ENCODE assay signal across 8 cellular contexts in the genomic region with DNA sequence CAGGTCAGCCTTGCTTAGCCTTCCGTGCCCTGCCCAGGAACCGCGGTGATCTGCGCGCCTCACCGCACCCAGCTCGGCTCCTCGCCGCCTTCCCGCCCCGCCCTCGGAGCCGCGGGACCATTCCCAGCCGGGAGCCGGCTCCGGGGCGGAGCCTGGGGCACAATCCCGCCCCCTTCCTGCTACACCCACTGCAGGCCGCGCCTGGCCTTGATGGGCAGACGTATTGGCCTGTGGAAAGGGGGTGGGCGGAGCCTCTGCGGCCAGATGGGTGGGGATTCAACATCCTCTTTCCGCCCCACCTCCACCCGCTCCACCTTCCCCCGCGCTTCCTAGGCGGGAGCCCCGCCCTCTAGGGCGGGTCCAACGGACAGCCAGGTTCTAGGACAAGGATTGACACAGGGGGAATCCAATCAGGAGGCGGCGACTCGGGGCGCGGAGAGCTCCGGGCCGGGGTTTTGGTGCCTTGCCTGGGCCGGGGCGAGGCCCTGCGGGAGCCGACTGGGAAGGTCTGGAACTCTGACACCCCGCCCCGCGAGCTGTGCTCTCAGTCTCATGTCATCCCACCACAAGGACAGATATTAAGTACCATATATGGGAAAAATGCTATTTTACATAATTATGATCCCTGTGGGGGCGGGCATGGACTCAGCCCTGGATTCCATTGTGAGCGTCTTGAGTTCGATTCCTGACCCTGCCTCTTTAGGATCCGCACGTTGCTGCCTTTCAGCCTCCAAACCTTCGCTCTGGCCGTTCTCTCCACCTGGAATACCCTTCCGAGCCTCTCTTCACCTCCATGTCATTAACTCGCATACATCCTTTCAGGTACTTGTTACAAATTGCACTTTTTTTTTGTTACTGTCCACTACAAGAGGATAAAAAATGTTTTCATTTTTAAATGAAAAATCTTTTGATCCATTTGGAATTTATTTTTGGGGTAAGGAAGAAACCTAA. TPM values are rescaled to one million over a fixed set of nuclear protein-coding genes. Genes with fewer than 3 reads are reported as not detected.
DNase-seq lines count a peak whose midpoint lies in the region; FAIRE-seq and TF ChIP-seq lines count a peak whose summit lies in the region.

TSS of gene MYH9 (minus strand) at position 54 of the 951 bp plus-strand sequence. CDS start 38,731 bp downstream, outside the sequence.

- H3K9me3 ChIP-seq in SK-N-MC (ENCODE audit: low read depth, low read length) (no peaks in the 10 kb centered on the region), neuronal stem cell (replicated peaks in 1 of 2; ENCODE audit: control insufficient read depth in 2 of 2, insufficient read depth in 1 of 2, low read depth in 1 of 2, low read length in 2 of 2) (peaks cover 0 to 2% of the 10 kb centered on the region in 2 donors)

- H3K27ac ChIP-seq in SK-N-MC (peak within 1 kb of the TSS; percentile 88), neuronal stem cell (replicated peaks; ENCODE audit: low read length) (peak within 1 kb of the TSS; percentile 94)

- peak within 1 kb of the TSS; percentile 53 for H2BK120ac ChIP-seq in neuronal stem cell (ENCODE audit: low read depth, low read length)

- H3K79me1 ChIP-seq in neuronal stem cell (ENCODE audit: low read depth, low read length) = peaks cover 7% of the 10 kb centered on the region

- H3K4me2 ChIP-seq in neuronal stem cell (ENCODE audit: insufficient read depth, low read length, poor library complexity, severe bottlenecking) = peak within 1 kb of the TSS; percentile 95

- H2BK5ac ChIP-seq in neuronal stem cell (ENCODE audit: low read length) = peak within 1 kb of the TSS; percentile 2

- H3K36me3 Mint-ChIP-seq in activated naive CD4-positive, alpha-beta T cell treated with anti-CD3 and anti-CD28 coated beads, Interleukin-2, amount 10 ng/mL, durations not matched to agents 7 days and 5 days = peaks cover 27% of the 10 kb centered on the region

- no peaks in the 10 kb centered on the region for H3K27me3 Mint-ChIP-seq in activated naive CD4-positive, alpha-beta T cell treated with anti-CD3 and anti-CD28 coated beads, Interleukin-2, amount 10 ng/mL, durations not matched to agents 7 days and 5 days

- peak within 1 kb of the TSS; percentile 96 for H2BK15ac ChIP-seq in neuronal stem cell (ENCODE audit: low read length)

- peak within 1 kb of the TSS; percentile 92 for H3K23ac ChIP-seq in neuronal stem cell (ENCODE audit: low read depth, low read length, poor library complexity)

- CTCF ChIA-PET in activated naive CD4-positive, alpha-beta T cell treated with anti-CD3 and anti-CD28 coated beads, Interleukin-2, amount 10 ng/mL, durations not matched to agents 7 days and 5 days (lab: Charles Lee) = interaction anchor here (0.6 to 1.0 kb wide), 3 partner anchors 12 to 859 kb away, joined by 3 read pairs; no protein-coding TSS in a partner anchor

- H4K91ac ChIP-seq in neuronal stem cell (ENCODE audit: low read depth, low read length, poor library complexity) = no peak within 1 kb of the TSS

- peak within 1 kb of the TSS; percentile 71 for H3K4ac ChIP-seq in neuronal stem cell (ENCODE audit: low read length)

- peaks cover 51% of the 10 kb centered on the region for H3K4me1 Mint-ChIP-seq in activated naive CD4-positive, alpha-beta T cell treated with anti-CD3 and anti-CD28 coated beads, Interleukin-2, amount 10 ng/mL, durations not matched to agents 7 days and 5 days

- DNase-seq in GM03348 (ENCODE audit: low spot score) (peak; percentile 99), HFF-Myc (ENCODE audit: extremely low read depth, low read depth) (peak; percentile 99), NB4 (ENCODE audit: low read depth) (peak; percentile 99), SK-N-MC (ENCODE audit: low read depth, low spot score) (peak; percentile 94), frontal cortex (ENCODE audit: low spot score in 2 of 2) (peak; percentile 99), neuronal stem cell (ENCODE audit: low spot score) (peak; percentile 100)
- peak; percentile 100 for DNase-seq in activated naive CD4-positive, alpha-beta T cell treated with anti-CD3 and anti-CD28 coated beads, Interleukin-2, amount 10 ng/mL, durations not matched to agents 7 days and 5 days

- peak within 1 kb of the TSS; percentile 79 for H3K14ac ChIP-seq in neuronal stem cell (ENCODE audit: low read length)

- H3K4me3 ChIP-seq in HFF-Myc (replicated peaks; ENCODE audit: low read depth, low read length) = peak within 1 kb of the TSS; percentile 89
- H3K4me3 ChIP-seq in NB4 (ENCODE audit: low read depth, low read length) = peak within 1 kb of the TSS; percentile 91
- H3K4me3 ChIP-seq in SK-N-MC = peak within 1 kb of the TSS; percentile 90
- H3K4me3 ChIP-seq in neuronal stem cell (ENCODE audit: low read length in 2 of 2) = peak within 1 kb of the TSS; percentile 84 to 99

- peak within 1 kb of the TSS; percentile 90 for H2AFZ ChIP-seq in neuronal stem cell (ENCODE audit: low read length)

- H3K36me3 ChIP-seq in SK-N-MC (ENCODE audit: insufficient read depth, low read length) (no peaks in the 10 kb centered on the region), neuronal stem cell (replicated peaks in 1 of 2; ENCODE audit: control insufficient read depth in 2 of 2, insufficient read depth in 2 of 2, low read length in 2 of 2) (peaks cover 0 to 2% of the 10 kb centered on the region in 2 donors)

- peak within 1 kb of the TSS; percentile 98 for H3K18ac ChIP-seq in neuronal stem cell (ENCODE audit: low read length)

- peak; percentile 77 for TF ChIP-seq POLR2A in NB4 (IDR thresholded peaks at IDR 0.05; ENCODE audit: extremely low read depth, insufficient read length)

- no peaks in the 10 kb centered on the region for H3K27me3 ChIP-seq in neuronal stem cell (ENCODE audit: control insufficient read depth in 3 of 3, insufficient read depth in 3 of 3, low read depth in 1 of 3, low read length in 3 of 3)

- H3K4me1 ChIP-seq in neuronal stem cell (ENCODE audit: control insufficient read depth in 2 of 2, insufficient read depth in 1 of 2, low read depth in 1 of 2, low read length in 2 of 2) = peaks cover 9 to 17% of the 10 kb centered on the region in 2 donors

- peak within 1 kb of the TSS; percentile 84 for H3K4me3 Mint-ChIP-seq in activated naive CD4-positive, alpha-beta T cell treated with anti-CD3 and anti-CD28 coated beads, Interleukin-2, amount 10 ng/mL, durations not matched to agents 7 days and 5 days

- no CpG with 5 or more reads among the region's 55 CpGs for WGBS in neuronal stem cell (ENCODE audit: extremely low coverage in 2 of 2, insufficient read length in 2 of 2, insufficient replicate concordance in 1 of 2), 2 donors

- TF ChIP-seq CTCF in HFF-Myc (IDR thresholded peaks at IDR 0.05; ENCODE audit: low read depth, low read length, missing control alignments) (no peak), NB4 (IDR thresholded peaks at IDR 0.05; ENCODE audit: low read depth, low read length) (no peak), subcutaneous adipose tissue (IDR thresholded peaks at IDR 0.05; ENCODE audit: low read depth) (no peak)

- peak within 1 kb of the TSS; percentile 30 for H2BK12ac ChIP-seq in neuronal stem cell (ENCODE audit: low read length)

- peak; percentile 95 for FAIRE-seq in frontal cortex (lab: Jason Lieb, UNC)

- H3K9ac ChIP-seq in SK-N-MC (ENCODE audit: insufficient read length) (peak within 1 kb of the TSS; percentile 88), neuronal stem cell (ENCODE audit: low read depth, low read length, poor library complexity) (peak within 1 kb of the TSS; percentile 95)

- H2AK5ac ChIP-seq in neuronal stem cell (ENCODE audit: low read depth, low read length) = peak within 1 kb of the TSS; percentile 96

- no peak within 1 kb of the TSS for H4K8ac ChIP-seq in neuronal stem cell (ENCODE audit: low read depth, low read length)

- peak within 1 kb of the TSS; percentile 94 for H3K27ac Mint-ChIP-seq in activated naive CD4-positive, alpha-beta T cell treated with anti-CD3 and anti-CD28 coated beads, Interleukin-2, amount 10 ng/mL, durations not matched to agents 7 days and 5 days

- no peaks in the 10 kb centered on the region for H3K9me3 Mint-ChIP-seq in activated naive CD4-positive, alpha-beta T cell treated with anti-CD3 and anti-CD28 coated beads, Interleukin-2, amount 10 ng/mL, durations not matched to agents 7 days and 5 days

RNA-seq across cellular contexts. Expression of gene MYH9, which starts in this region (rescaled TPM):
- total RNA-seq in frontal cortex (32.2 TPM), subcutaneous adipose tissue (100 to 1,000 TPM; 187 to 410 (median 233) TPM)
- polyA plus RNA-seq in neuronal stem cell (2013, experiment 1 of 2) = 60.4 TPM
- 59.3 TPM for polyA plus RNA-seq in neuronal stem cell (2013, experiment 2 of 2)

Comparison
In these comparisons a context has a peak if more than half of its experiments do, and no peak if none do; other contexts are left out.
1. Peak in every context shown above with its lines: DNase-seq, H3K4me3 ChIP-seq and H3K27ac ChIP-seq.